Comparison of ENCODE assay signal across 8 cellular contexts in the genomic region with DNA sequence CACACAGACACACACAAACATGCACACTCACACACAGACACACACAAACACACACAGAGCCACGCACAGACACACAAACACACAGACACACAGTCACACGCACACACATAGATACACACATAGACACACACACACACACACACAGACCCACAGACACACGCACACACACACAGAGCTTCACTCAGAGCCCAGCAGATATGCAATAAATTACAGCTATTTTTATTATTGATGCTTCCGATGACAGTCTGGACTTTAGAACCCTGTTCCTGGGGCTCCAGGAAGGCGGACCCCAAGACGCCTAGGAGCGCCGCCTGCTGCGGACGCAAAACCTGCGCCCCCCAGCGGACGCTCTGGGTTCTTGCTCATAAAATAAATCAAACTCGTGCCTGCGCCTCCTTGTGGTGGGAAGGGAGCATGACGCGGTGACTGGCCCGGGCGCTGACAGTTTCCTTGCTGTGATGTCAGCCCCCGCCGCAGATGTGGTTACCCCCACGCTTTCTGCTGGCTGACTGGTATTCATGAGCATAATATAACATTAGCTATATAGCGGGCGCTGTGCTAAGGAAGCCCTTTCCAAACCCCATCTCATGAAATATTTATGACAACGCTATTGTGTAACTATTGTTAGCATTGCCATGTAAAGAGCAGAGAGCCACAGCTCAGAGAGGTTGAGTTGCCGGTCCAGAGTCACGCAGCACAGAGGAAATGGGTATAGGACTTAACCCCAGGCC.
A peak's percentile ranks its signal among the peaks of the same experiment; 100 is the strongest.
DNase-seq lines count a peak whose midpoint lies in the region; ATAC-seq and TF ChIP-seq lines count a peak whose summit lies in the region.

No MANE protein-coding gene starts in this region.

- ATAC-seq in HG02571 (IDR thresholded peaks at IDR 0.05; ENCODE audit: unreplicated experiment) (peak; percentile 41), psoas muscle (peak; percentile 77 to 90 (median 84))

- 14 to 18% (median 14%) methylated on average over 27 of the region's 27 CpGs for WGBS in psoas muscle, 3 donors

- H3K27ac ChIP-seq in psoas muscle = no peak overlapping the region

- H3K36me3 ChIP-seq in psoas muscle (ENCODE audit: insufficient read depth in 1 of 2, low read depth in 1 of 2) = no peaks in the 10 kb centered on the region

- peak overlapping the region; percentile 10 for H3K4me3 ChIP-seq in psoas muscle

- intact Hi-C loops in head of caudate nucleus (cut with DNase I) = loop anchor here (5.0 to 10.0 kb wide), 2 partner anchors 170 to 262 kb away; no protein-coding TSS in a partner anchor
- intact Hi-C loops in psoas muscle (cut with DNase I) = loop anchor here (1.0 to 2.0 kb wide), 3 partner anchors 168 to 258 kb away; no protein-coding TSS in a partner anchor

- no peaks in the 10 kb centered on the region for H3K4me1 ChIP-seq in psoas muscle

- DNase-seq in GDM1 (lab: John Stamatoyannopoulos, UW) (peak; percentile 84), NCI-H1105 (lab: John Stamatoyannopoulos, UW) (peak; percentile 30), SKM-1 (lab: John Stamatoyannopoulos, UW; ENCODE audit: unreplicated experiment) (peak; percentile 67), head of caudate nucleus (peak; percentile 79 to 94 (median 88)), psoas muscle (peak; percentile 82 to 90), ureter (ENCODE audit: low spot score) (peak; percentile 85)
- peak; percentile 92 for DNase-seq in activated naive CD4-positive, alpha-beta T cell treated with anti-CD3 and anti-CD28 coated beads, Interleukin-2, amount 50 U/mL, for 16 hours

- no peaks in the 10 kb centered on the region for H3K9me3 ChIP-seq in psoas muscle

- TF ChIP-seq CTCF in psoas muscle (IDR thresholded peaks at IDR 0.05) = peak; percentile 99

- H3K27me3 ChIP-seq in psoas muscle (ENCODE audit: insufficient read depth in 3 of 3, low read length in 2 of 3) = peaks cover 0 to 3% (median 0%) of the 10 kb centered on the region in 3 donors

Comparison
In these comparisons a context has a peak if more than half of its experiments do, and no peak if none do; other contexts are left out.
1. DNase-seq: peak in every context shown above with its lines; median percentile 92 in activated naive CD4-positive, alpha-beta T cell treated with anti-CD3 and anti-CD28 coated beads, Interleukin-2, amount 50 U/mL, for 16 hours; 88 in head of caudate nucleus; 86 in psoas muscle; 85 in ureter; 84 in GDM1; 67 in SKM-1; 30 in NCI-H1105.